Comparison of ENCODE assay signal across 9 cellular contexts in the genomic region with DNA sequence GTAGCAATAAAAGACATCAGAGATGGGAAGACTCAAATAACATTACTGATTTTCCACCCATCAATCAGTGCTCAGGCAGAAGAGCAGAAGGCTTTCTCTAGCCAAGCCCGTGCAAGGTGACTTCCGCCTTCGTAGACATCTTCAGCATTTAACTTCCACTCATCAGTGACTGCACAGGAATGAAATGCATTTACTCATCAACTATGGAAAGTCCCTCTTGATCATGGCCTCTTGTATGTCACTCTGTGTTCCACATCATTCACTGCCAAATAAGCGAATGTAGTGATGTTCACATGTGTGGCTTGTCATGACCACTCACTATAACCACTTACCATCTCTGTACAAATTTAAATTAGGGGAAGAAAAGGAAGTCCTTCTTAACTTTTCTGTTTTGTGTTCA. TPM values are rescaled to one million over a fixed set of nuclear protein-coding genes. Genes with fewer than 3 reads are reported as not detected.
A peak's percentile ranks its signal among the peaks of the same experiment; 100 is the strongest.
DNase-seq lines count a peak whose midpoint lies in the region; ATAC-seq and TF ChIP-seq lines count a peak whose summit lies in the region.
"Had no signal": no experiment of that assay in that cellular context is flagged by ENCODE, and none has a peak within 500 bp of the region (broad histone marks: within the 10 kb centered on the region; RNA-seq: fewer than 3 reads in every experiment).

No MANE protein-coding gene starts in this region.

- intact Hi-C loops in colonic mucosa (cut with DNase I) = no loop called here
- intact Hi-C loops in lower leg skin (cut with DNase I; ENCODE audit: low total_unique reads) = no loop called here

- peaks cover 7% of the 10 kb centered on the region for H3K36me3 Mint-ChIP-seq in T-helper 17 cell (ENCODE audit: low read depth)
- H3K36me3 Mint-ChIP-seq in stimulated activated memory B cell treated with anti-CD40 and anti-IgM and Interleukin-4, amounts not matched to agents 10 μg/mL and 1 μg/mL and 100 μg/mL, for 72 hours = no peaks in the 10 kb centered on the region

- H3K4me1 ChIP-seq in colonic mucosa = no peaks in the 10 kb centered on the region

- TF ChIP-seq POLR2A in lower leg skin (IDR thresholded peaks at IDR 0.05) = no peak

- H3K4me3 ChIP-seq in colonic mucosa = no peak overlapping the region
- no peak overlapping the region for H3K4me3 ChIP-seq in lower leg skin (ENCODE audit: low read depth, poor library complexity, severe bottlenecking)

- peak; percentile 89 for ATAC-seq in HG02852 (IDR thresholded peaks at IDR 0.05; ENCODE audit: unreplicated experiment)
- ATAC-seq in T-helper 17 cell = peak; percentile 94
- peak; percentile 97 for ATAC-seq in stimulated activated memory B cell treated with anti-CD40 and anti-IgM and Interleukin-4, amounts not matched to agents 10 μg/mL and 1 μg/mL and 100 μg/mL, for 72 hours

- H3K27ac ChIP-seq in colonic mucosa = no peak overlapping the region
- H3K27ac ChIP-seq: C4-2B had no signal

- H3K9me3 ChIP-seq in T-helper 17 cell (ENCODE audit: control insufficient read depth, low read length, poor library complexity, severe bottlenecking) (no peaks in the 10 kb centered on the region), colonic mucosa (no peaks in the 10 kb centered on the region)

- peaks cover 14% of the 10 kb centered on the region for H3K4me1 Mint-ChIP-seq in T-helper 17 cell
- H3K4me1 Mint-ChIP-seq in stimulated activated memory B cell treated with anti-CD40 and anti-IgM and Interleukin-4, amounts not matched to agents 10 μg/mL and 1 μg/mL and 100 μg/mL, for 72 hours = peaks cover 28% of the 10 kb centered on the region

- H3K36me3 ChIP-seq in colonic mucosa = no peaks in the 10 kb centered on the region

- H3K27me3 ChIP-seq in colonic mucosa = no peaks in the 10 kb centered on the region

- H3K27me3 Mint-ChIP-seq in T-helper 17 cell = no peaks in the 10 kb centered on the region
- no peaks in the 10 kb centered on the region for H3K27me3 Mint-ChIP-seq in stimulated activated memory B cell treated with anti-CD40 and anti-IgM and Interleukin-4, amounts not matched to agents 10 μg/mL and 1 μg/mL and 100 μg/mL, for 72 hours

- TF ChIP-seq CTCF in colonic mucosa (IDR thresholded peaks at IDR 0.05) = no peak
- TF ChIP-seq CTCF in lower leg skin (IDR thresholded peaks at IDR 0.05) = no peak

- peak; percentile 69 for DNase-seq in activated effector memory CD4-positive, alpha-beta T cell treated with anti-CD3 and anti-CD28 coated beads, Interleukin-2, amount 50 U/mL, for 16 hours
- no peak for DNase-seq in activated effector memory CD4-positive, alpha-beta T cell treated with Interleukin-2 at 50 U/mL for 16 hours
- DNase-seq in T-helper 17 cell (no peak), colonic mucosa (no peak), lower leg skin (ENCODE audit: low spot score in 2 of 2) (no peak), cerebellar cortex (ENCODE audit: low spot score) (no peak)

- no peak overlapping the region for H3K9ac ChIP-seq in colonic mucosa (ENCODE audit: low read depth in 2 of 2, low read length in 2 of 2)

- H3K4me3 Mint-ChIP-seq in T-helper 17 cell = no peak overlapping the region
- H3K4me3 Mint-ChIP-seq in stimulated activated memory B cell treated with anti-CD40 and anti-IgM and Interleukin-4, amounts not matched to agents 10 μg/mL and 1 μg/mL and 100 μg/mL, for 72 hours = no peak overlapping the region

- H3K27ac Mint-ChIP-seq in T-helper 17 cell = peak overlapping the region; percentile 57
- H3K27ac Mint-ChIP-seq in stimulated activated memory B cell treated with anti-CD40 and anti-IgM and Interleukin-4, amounts not matched to agents 10 μg/mL and 1 μg/mL and 100 μg/mL, for 72 hours = peak overlapping the region; percentile 57

- WGBS in lower leg skin, 2 donors = 68% methylated on average over 4 of the region's 4 CpGs

- no peaks in the 10 kb centered on the region for H3K9me3 Mint-ChIP-seq in stimulated activated memory B cell treated with anti-CD40 and anti-IgM and Interleukin-4, amounts not matched to agents 10 μg/mL and 1 μg/mL and 100 μg/mL, for 72 hours

RNA-seq across cellular contexts. Expression of a gene that starts 49.4 kb away (rescaled TPM):
- total RNA-seq in T-helper 17 cell = 10 to 100 TPM; 15.5 to 19.1 TPM
- total RNA-seq in colonic mucosa = 1 to 10 TPM; 4.9 to 5.4 TPM
- total RNA-seq in lower leg skin = 1 to 10 TPM; 2.4 to 5.0 (median 3.9) TPM
